ENCODE assay signal across 8 cellular contexts in the genomic region with DNA sequence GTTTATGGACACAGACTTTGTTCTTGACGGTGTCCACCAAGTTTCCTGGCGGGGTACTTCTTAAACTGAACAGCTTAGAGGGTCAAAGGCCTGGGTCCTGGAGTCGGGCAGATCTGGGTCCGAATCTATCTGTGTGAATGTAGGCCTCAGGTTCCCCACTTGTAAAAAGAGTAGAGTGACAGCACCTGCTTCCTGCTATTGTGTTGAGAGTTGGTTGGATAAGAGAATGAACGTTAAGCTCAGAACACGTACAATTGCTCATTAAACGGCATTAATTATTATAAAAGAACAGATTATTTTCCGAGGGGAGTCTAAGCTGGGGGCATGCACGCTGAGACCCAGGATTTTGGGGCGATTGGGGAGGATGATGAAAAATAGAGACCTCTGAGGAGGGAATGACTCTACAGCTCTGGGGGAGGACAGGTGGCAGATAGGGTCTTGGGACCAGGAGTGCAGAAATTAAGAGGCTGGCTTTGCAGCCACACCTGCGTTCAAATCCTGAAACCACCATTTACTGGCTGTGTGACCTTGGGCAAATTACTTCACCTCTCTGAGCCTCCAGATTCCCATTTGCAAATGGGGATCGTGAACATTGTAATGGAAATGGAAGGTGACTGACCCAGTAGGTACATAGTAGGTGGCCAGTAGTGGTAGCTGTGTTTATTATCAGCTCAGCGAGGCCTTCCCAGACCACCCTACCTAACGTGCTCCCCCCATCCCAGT. TPM values are rescaled to one million over a fixed set of nuclear protein-coding genes. Genes with fewer than 3 reads are reported as not detected.
DNase-seq lines count a peak whose midpoint lies in the region; ATAC-seq and TF ChIP-seq lines count a peak whose summit lies in the region.

No MANE protein-coding gene starts in this region.

- H3K4me1 ChIP-seq in CD4-positive, alpha-beta memory T cell (ENCODE audit: insufficient read depth, low read length), result peaks cover 70% of the 10 kb centered on the region
- no peaks in the 10 kb centered on the region for H3K4me1 ChIP-seq in endocrine pancreas (ENCODE audit: control insufficient read depth, insufficient read depth, low read length)
- H3K4me1 ChIP-seq in neuronal stem cell (ENCODE audit: control insufficient read depth in 2 of 2, insufficient read depth in 1 of 2, low read depth in 1 of 2, low read length in 2 of 2), result peaks cover 19 to 32% of the 10 kb centered on the region in 2 donors

- H3K18ac ChIP-seq in neuronal stem cell (ENCODE audit: low read length), result no peak overlapping the region

- no peak overlapping the region for H3K23ac ChIP-seq in neuronal stem cell (ENCODE audit: low read depth, low read length, poor library complexity)

- peaks cover 0 to 11% of the 10 kb centered on the region in 2 donors for H3K36me3 Mint-ChIP-seq in CD4-positive, alpha-beta memory T cell

- WGBS in neuronal stem cell (ENCODE audit: extremely low coverage in 2 of 2, insufficient read length in 2 of 2, insufficient replicate concordance in 1 of 2), 2 donors, result no CpG with 5 or more reads among the region's 14 CpGs

- no peaks in the 10 kb centered on the region for H3K27me3 Mint-ChIP-seq in CD4-positive, alpha-beta memory T cell

- no peak overlapping the region for H2BK15ac ChIP-seq in neuronal stem cell (ENCODE audit: low read length)

- H3K14ac ChIP-seq in neuronal stem cell (ENCODE audit: low read length), result no peak overlapping the region

- peaks cover 4% of the 10 kb centered on the region for H3K79me1 ChIP-seq in neuronal stem cell (ENCODE audit: low read depth, low read length)

- H3K27ac ChIP-seq in CD4-positive, alpha-beta memory T cell (ENCODE audit: low read depth, low read length), result peak overlapping the region; percentile 83
- H3K27ac ChIP-seq in neuronal stem cell (replicated peaks; ENCODE audit: low read length), result no peak overlapping the region

- DNase-seq in CD4-positive, alpha-beta memory T cell, result no peak
- DNase-seq in NB4 (ENCODE audit: low read depth), result no peak
- no peak for DNase-seq in neuronal stem cell (ENCODE audit: low spot score)
- DNase-seq in left lobe of liver (ENCODE audit: low spot score), result no peak
- DNase-seq in activated effector memory CD4-positive, alpha-beta T cell treated with anti-CD3 and anti-CD28 coated beads, Interleukin-2, amount 50 U/mL, for 16 hours, result no peak
- DNase-seq in stimulated activated naive CD4-positive, alpha-beta T cell treated with Interleukin-2 at 50 U/mL for 16 hours (lab: John Stamatoyannopoulos, UW), result no peak

- H3K4me3 Mint-ChIP-seq in CD4-positive, alpha-beta memory T cell, result peak overlapping the region; percentile 83 to 96 (median 90)

- peaks cover 0 to 2% (median 0%) of the 10 kb centered on the region in 8 donors for H3K9me3 Mint-ChIP-seq in CD4-positive, alpha-beta memory T cell

- no peaks in the 10 kb centered on the region for H3K36me3 ChIP-seq in CD4-positive, alpha-beta memory T cell (ENCODE audit: insufficient read depth, low read length)
- H3K36me3 ChIP-seq in endocrine pancreas (ENCODE audit: control insufficient read depth, insufficient read depth, low read length) (no peaks in the 10 kb centered on the region), neuronal stem cell (replicated peaks in 1 of 2; ENCODE audit: control insufficient read depth in 2 of 2, insufficient read depth in 2 of 2, low read length in 2 of 2) (peaks cover 0 to 4% of the 10 kb centered on the region in 2 donors)

- H3K4me1 Mint-ChIP-seq in CD4-positive, alpha-beta memory T cell, result peaks cover 46 to 86% (median 66%) of the 10 kb centered on the region in 4 donors

- no peak for TF ChIP-seq CTCF in NB4 (IDR thresholded peaks at IDR 0.05; ENCODE audit: low read depth, low read length)

- no peak overlapping the region for H2BK12ac ChIP-seq in neuronal stem cell (ENCODE audit: low read length)

- no peak overlapping the region for H3K4ac ChIP-seq in neuronal stem cell (ENCODE audit: low read length)

- TF ChIP-seq POLR2A in NB4 (IDR thresholded peaks at IDR 0.05; ENCODE audit: extremely low read depth, insufficient read length), result no peak

- H2BK120ac ChIP-seq in neuronal stem cell (ENCODE audit: low read depth, low read length), result no peak overlapping the region

- peak overlapping the region; percentile 26 to 94 (median 80) for H3K27ac Mint-ChIP-seq in CD4-positive, alpha-beta memory T cell

- CTCF ChIA-PET in CD4-positive, alpha-beta memory T cell (lab: Charles Lee; ENCODE audit: partially characterized antibody), result interaction anchor here (1.0 to 1.6 kb wide), 3 partner anchors 9 to 411 kb away, joined by 3 to 12 read pairs (median 5); no protein-coding TSS in a partner anchor

- H3K9ac ChIP-seq in endocrine pancreas (ENCODE audit: control insufficient read depth, insufficient read depth, low read length), result peak overlapping the region; percentile 73
- H3K9ac ChIP-seq in neuronal stem cell (ENCODE audit: low read depth, low read length, poor library complexity), result peak overlapping the region; percentile 86

- intact Hi-C loops in CD4-positive, alpha-beta memory T cell (cut with micrococcal nuclease), result no loop called here

- H3K27me3 ChIP-seq in CD4-positive, alpha-beta memory T cell (ENCODE audit: insufficient read depth, low read length), result no peaks in the 10 kb centered on the region
- H3K27me3 ChIP-seq in endocrine pancreas (ENCODE audit: control insufficient read depth, insufficient read depth, low read length), result no peaks in the 10 kb centered on the region
- peaks cover 0 to 3% (median 0%) of the 10 kb centered on the region in 3 experiments for H3K27me3 ChIP-seq in neuronal stem cell (ENCODE audit: control insufficient read depth in 3 of 3, insufficient read depth in 3 of 3, low read depth in 1 of 3, low read length in 3 of 3)

- H2AK5ac ChIP-seq in neuronal stem cell (ENCODE audit: low read depth, low read length), result no peak overlapping the region

- POLR2A ChIA-PET in CD4-positive, alpha-beta memory T cell (lab: Charles Lee; ENCODE audit: partially characterized antibody), result interaction anchor here (0.9 to 2.8 kb wide), 6 partner anchors 9 to 1858 kb away, joined by 3 to 17 read pairs (median 4); partner anchors contain the start of genes SOCS1 and TXNDC11

- peak overlapping the region; percentile 21 for H2BK5ac ChIP-seq in neuronal stem cell (ENCODE audit: low read length)

- no peak overlapping the region for H4K91ac ChIP-seq in neuronal stem cell (ENCODE audit: low read depth, low read length, poor library complexity)

- H2AFZ ChIP-seq in neuronal stem cell (ENCODE audit: low read length), result peak overlapping the region; percentile 92

- peak overlapping the region; percentile 81 to 89 for H3K4me3 ChIP-seq in CD4-positive, alpha-beta memory T cell (ENCODE audit: low read length in 2 of 2)
- H3K4me3 ChIP-seq in NB4 (ENCODE audit: low read depth, low read length) (peak overlapping the region; percentile 65), endocrine pancreas (ENCODE audit: control insufficient read depth, insufficient read depth, low read length) (peak overlapping the region; percentile 69), neuronal stem cell (ENCODE audit: low read length in 2 of 2) (peak overlapping the region; percentile 72 to 97)

- no peaks in the 10 kb centered on the region for H3K9me3 ChIP-seq in CD4-positive, alpha-beta memory T cell (ENCODE audit: control insufficient read depth in 1 of 2, low read length in 2 of 2)
- H3K9me3 ChIP-seq in endocrine pancreas (ENCODE audit: control insufficient read depth, low read length) (no peaks in the 10 kb centered on the region), neuronal stem cell (replicated peaks in 1 of 2; ENCODE audit: control insufficient read depth in 2 of 2, insufficient read depth in 1 of 2, low read depth in 1 of 2, low read length in 2 of 2) (no peaks in the 10 kb centered on the region)

- no peak overlapping the region for H4K8ac ChIP-seq in neuronal stem cell (ENCODE audit: low read depth, low read length)

- ATAC-seq in left lobe of liver (no peak), HG03442 (IDR thresholded peaks at IDR 0.05; ENCODE audit: unreplicated experiment) (no peak)

- peak overlapping the region; percentile 66 for H3K4me2 ChIP-seq in neuronal stem cell (ENCODE audit: insufficient read depth, low read length, poor library complexity, severe bottlenecking)

RNA-seq across cellular contexts. Expression of gene CLEC16A, which starts 0.9 kb away (rescaled TPM):
- total RNA-seq in CD4-positive, alpha-beta memory T cell, result 10 to 100 TPM; 24.8 to 28.4 TPM
- polyA plus RNA-seq in CD4-positive, alpha-beta memory T cell, result 10 to 100 TPM in 1 of 2 donors, 1 to 10 TPM in 1; 5.2 to 24.1 TPM
- 7.1 TPM for polyA plus RNA-seq in neuronal stem cell (2013, experiment 1 of 2)
- 6.7 TPM for polyA plus RNA-seq in neuronal stem cell (2013, experiment 2 of 2)
- total RNA-seq in left lobe of liver, result 21.6 TPM

RNA-seq across cellular contexts. Expression of gene DEXI, which starts 3.0 kb away (rescaled TPM):
- total RNA-seq in CD4-positive, alpha-beta memory T cell, result 10 to 100 TPM; 37.9 to 41.2 TPM
- polyA plus RNA-seq in CD4-positive, alpha-beta memory T cell, result 10 to 100 TPM; 60.2 to 66.3 TPM
- polyA plus RNA-seq in neuronal stem cell (2013, experiment 1 of 2), result 25.2 TPM
- polyA plus RNA-seq in neuronal stem cell (2013, experiment 2 of 2), result 25.3 TPM
- 66.8 TPM for total RNA-seq in left lobe of liver
